ENCODE assay signal across 1 cellular context in the genomic region with DNA sequence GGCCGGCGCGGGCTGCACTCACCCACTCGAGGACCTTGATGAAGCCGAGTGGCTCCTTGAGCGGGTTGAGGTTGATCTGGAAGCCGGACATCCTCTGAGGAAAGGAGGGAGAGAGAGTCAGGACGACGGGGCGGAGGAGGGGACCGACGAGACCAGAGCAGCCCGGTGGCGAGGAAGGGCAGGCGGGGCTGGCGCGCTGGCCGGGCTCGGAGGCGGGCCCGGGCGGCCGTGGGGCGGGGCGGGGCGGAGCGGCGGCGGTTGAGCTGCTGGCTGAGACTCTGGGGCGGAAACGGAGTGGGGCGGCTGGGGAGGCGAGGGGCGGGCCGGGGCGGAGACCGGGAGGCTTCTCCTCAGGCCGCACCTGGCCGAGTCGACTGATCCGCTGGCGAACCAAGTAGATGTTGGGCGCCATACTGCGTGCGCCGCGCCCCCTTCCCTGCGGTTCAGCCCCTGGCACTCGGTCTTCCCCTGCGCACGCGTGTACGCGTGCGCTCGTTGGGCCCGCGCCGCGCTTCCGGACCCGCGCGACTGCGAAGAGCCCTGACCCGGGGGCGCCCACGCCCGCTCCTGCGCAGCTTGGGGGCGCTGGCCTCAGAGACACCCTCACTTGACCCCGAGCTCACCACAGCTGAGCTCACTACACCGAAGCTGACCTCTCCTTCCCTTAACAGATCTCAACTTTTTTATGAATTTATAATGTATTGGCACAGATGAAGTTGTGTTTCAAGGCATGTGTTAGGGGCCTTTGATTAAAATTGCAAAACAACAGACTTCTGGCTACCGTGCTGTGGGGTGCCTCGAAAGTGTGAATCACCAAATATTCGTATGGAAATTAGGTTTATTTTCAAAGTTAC.
TF ChIP-seq lines count a peak whose summit lies in the region.

SYPL1 (minus strand) TSS at position 195 of the 854 bp plus-strand sequence; CDS start at position 91, 104 bp downstream.

TF ChIP-seq in K562, 482 proteins besides CTCF, POLR2A, EP300 and RAD21 (continued from another document and continues in another):
- TF ChIP-seq ZNF592 (IDR thresholded peaks at IDR 0.05) (peak; percentile 85), TCF15 (CRISPR knock-in tag; IDR thresholded peaks at IDR 0.05) (0 out of 2 replicates have a peak, but pooled peaks have one; percentile 38), ZKSCAN8 (CRISPR knock-in tag; IDR thresholded peaks at IDR 0.05) (no peak), ZNF551 (CRISPR knock-in tag; IDR thresholded peaks at IDR 0.05) (no peak), POLR2AphosphoS2 (IDR thresholded peaks at IDR 0.05; ENCODE audit: low read length) (no peak), SP1 (CRISPR knock-in tag; IDR thresholded peaks at IDR 0.05) (peak; percentile 80), ZFP91 (CRISPR knock-in tag; IDR thresholded peaks at IDR 0.05) (no peak), DPF2 (IDR thresholded peaks at IDR 0.05) (no peak; the same call in none of the 2 replicates), SMAD2 (IDR thresholded peaks at IDR 0.05; ENCODE audit: low read depth, low read length) (no peak), BRD4 (IDR thresholded peaks at IDR 0.05) (0 out of 2 replicates have a peak, but pooled peaks have one; percentile 26), ZBTB33 (CRISPR knock-in tag; IDR thresholded peaks at IDR 0.05) (peak; percentile 73), ZNF274 (IDR thresholded peaks at IDR 0.05; ENCODE audit: borderline replicate concordance, low read depth, low read length) (no peak; the same call in 1 of the 2 replicates), NFE2 (IDR thresholded peaks at IDR 0.05; ENCODE audit: low read depth) (no peak), ZNF277 (CRISPR knock-in tag; IDR thresholded peaks at IDR 0.05; ENCODE audit: borderline replicate concordance) (no peak), HNRNPK (IDR thresholded peaks at IDR 0.05; ENCODE audit: low read depth, low read length, poor library complexity, severe bottlenecking) (peak; percentile 60), DACH1 (IDR thresholded peaks at IDR 0.05; ENCODE audit: partially characterized antibody) (no peak), EGR1 (conservative IDR thresholded peaks at IDR 0.05) (peak; percentile 91), ZKSCAN3 (CRISPR knock-in tag; IDR thresholded peaks at IDR 0.05) (no peak), FOXA3 (CRISPR knock-in tag; conservative IDR thresholded peaks at IDR 0.05 in 1 of 2, IDR thresholded peaks at IDR 0.05 in 1 of 2) (peak in 1 of 2 experiments; percentile 47; a peak in 3 of 4 replicates), MTA1 (IDR thresholded peaks at IDR 0.05; ENCODE audit: borderline replicate concordance) (peak; percentile 52; the same call in 1 of the 2 replicates), RBFOX2 (IDR thresholded peaks at IDR 0.05; ENCODE audit: low read depth, low read length) (peak; percentile 94), IFI16 (CRISPR knock-in tag; IDR thresholded peaks at IDR 0.05) (no peak), RHOXF2B (CRISPR knock-in tag; conservative IDR thresholded peaks at IDR 0.05) (peak; percentile 89), SMARCC2 (IDR thresholded peaks at IDR 0.05; ENCODE audit: low read depth) (0 out of 2 replicates have a peak, but pooled peaks have one; percentile 22), GATA2 (CRISPR knock-in tag; IDR thresholded peaks at IDR 0.05) (no peak), STAT5A (IDR thresholded peaks at IDR 0.05; ENCODE audit: borderline replicate concordance, low read length) (0 out of 2 replicates have a peak, but pooled peaks have one; percentile 16), MAFK (IDR thresholded peaks at IDR 0.05; ENCODE audit: low read length) (no peak), CC2D1A (IDR thresholded peaks at IDR 0.05) (no peak), SRSF9 (IDR thresholded peaks at IDR 0.05; ENCODE audit: borderline replicate concordance, low read depth, low read length) (no peak), POU5F1 (IDR thresholded peaks at IDR 0.05; ENCODE audit: borderline replicate concordance, low read depth, low read length, partially characterized antibody) (no peak)
- TF ChIP-seq, protein P1, sequence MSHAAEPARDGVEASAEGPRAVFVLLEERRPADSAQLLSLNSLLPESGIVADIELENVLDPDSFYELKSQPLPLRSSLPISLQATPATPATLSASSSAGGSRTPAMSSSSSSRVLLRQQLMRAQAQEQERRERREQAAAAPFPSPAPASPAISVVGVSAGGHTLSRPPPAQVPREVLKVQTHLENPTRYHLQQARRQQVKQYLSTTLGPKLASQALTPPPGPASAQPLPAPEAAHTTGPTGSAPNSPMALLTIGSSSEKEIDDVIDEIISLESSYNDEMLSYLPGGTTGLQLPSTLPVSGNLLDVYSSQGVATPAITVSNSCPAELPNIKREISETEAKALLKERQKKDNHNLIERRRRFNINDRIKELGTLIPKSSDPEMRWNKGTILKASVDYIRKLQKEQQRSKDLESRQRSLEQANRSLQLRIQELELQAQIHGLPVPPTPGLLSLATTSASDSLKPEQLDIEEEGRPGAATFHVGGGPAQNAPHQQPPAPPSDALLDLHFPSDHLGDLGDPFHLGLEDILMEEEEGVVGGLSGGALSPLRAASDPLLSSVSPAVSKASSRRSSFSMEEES (CRISPR knock-in tag; IDR thresholded peaks at IDR 0.05) = no peak; the same call in 1 of the 2 replicates
- TF ChIP-seq, protein P2, sequence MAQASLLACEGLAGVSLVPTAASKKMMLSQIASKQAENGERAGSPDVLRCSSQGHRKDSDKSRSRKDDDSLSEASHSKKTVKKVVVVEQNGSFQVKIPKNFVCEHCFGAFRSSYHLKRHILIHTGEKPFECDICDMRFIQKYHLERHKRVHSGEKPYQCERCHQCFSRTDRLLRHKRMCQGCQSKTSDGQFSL (CRISPR knock-in tag; IDR thresholded peaks at IDR 0.05) = no peak
- TF ChIP-seq, protein P2 (tag; IDR thresholded peaks at IDR 0.05) = no peak
- TF ChIP-seq, protein P3, sequence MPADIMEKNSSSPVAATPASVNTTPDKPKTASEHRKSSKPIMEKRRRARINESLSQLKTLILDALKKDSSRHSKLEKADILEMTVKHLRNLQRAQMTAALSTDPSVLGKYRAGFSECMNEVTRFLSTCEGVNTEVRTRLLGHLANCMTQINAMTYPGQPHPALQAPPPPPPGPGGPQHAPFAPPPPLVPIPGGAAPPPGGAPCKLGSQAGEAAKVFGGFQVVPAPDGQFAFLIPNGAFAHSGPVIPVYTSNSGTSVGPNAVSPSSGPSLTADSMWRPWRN (IDR thresholded peaks at IDR 0.05; ENCODE audit: low read depth) = peak; percentile 48; the same call in 1 of the 2 replicates
- TF ChIP-seq, protein P4, sequence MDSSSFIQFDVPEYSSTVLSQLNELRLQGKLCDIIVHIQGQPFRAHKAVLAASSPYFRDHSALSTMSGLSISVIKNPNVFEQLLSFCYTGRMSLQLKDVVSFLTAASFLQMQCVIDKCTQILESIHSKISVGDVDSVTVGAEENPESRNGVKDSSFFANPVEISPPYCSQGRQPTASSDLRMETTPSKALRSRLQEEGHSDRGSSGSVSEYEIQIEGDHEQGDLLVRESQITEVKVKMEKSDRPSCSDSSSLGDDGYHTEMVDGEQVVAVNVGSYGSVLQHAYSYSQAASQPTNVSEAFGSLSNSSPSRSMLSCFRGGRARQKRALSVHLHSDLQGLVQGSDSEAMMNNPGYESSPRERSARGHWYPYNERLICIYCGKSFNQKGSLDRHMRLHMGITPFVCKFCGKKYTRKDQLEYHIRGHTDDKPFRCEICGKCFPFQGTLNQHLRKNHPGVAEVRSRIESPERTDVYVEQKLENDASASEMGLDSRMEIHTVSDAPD (CRISPR knock-in tag; IDR thresholded peaks at IDR 0.05) = no peak
